Comparison of ENCODE assay signal across 15 cellular contexts in the genomic region with DNA sequence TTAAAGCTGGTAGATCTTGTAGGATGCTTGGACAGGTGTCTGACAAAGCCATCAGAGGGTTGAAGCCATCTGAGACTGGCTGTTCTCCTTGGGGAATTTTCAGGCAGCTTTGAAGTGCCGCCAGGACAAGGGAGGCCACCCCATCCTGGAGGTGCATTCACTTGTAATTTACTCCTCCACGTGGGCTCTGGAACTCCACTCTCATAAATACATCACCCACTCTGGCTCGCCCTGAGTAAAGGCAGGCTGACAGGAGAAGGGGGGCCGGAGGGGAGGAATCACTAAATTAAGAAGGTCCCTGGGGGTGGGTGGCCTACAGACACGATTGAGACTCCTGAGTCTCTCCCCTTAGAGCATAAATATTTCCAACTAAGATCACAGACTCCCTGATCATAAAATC. TPM values are rescaled to one million over a fixed set of nuclear protein-coding genes. Genes with fewer than 3 reads are reported as not detected.
DNase-seq lines count a peak whose midpoint lies in the region; ATAC-seq and TF ChIP-seq lines count a peak whose summit lies in the region.
"Had no signal": no experiment of that assay in that cellular context is flagged by ENCODE, and none has a peak within 500 bp of the region (broad histone marks: within the 10 kb centered on the region; RNA-seq: fewer than 3 reads in every experiment).

No MANE protein-coding gene starts in this region.

- H3K36me3 ChIP-seq in HEK293 (ENCODE audit: control insufficient read depth in 2 of 2, insufficient read depth in 1 of 2, low read length in 2 of 2), result no peaks in the 10 kb centered on the region
- H3K36me3 ChIP-seq: BE2C, HAP-1 had no signal

- no peaks in the 10 kb centered on the region for H3K27me3 ChIP-seq in AG04450 (ENCODE audit: control insufficient read depth, insufficient read depth, low read length)

- DNase-seq in AG04450 (ENCODE audit: low read depth, low spot score) (no peak), kidney glomerular epithelial cell (lab: John Stamatoyannopoulos, UW) (peak; percentile 81), HCEC 1CT (no peak)
- DNase-seq in activated naive CD4-positive, alpha-beta T cell treated with Interleukin-2 at 50 U/mL for 16 hours, result no peak
- DNase-seq: BE2C; Caco-2; CD8-positive, alpha-beta memory T cell; DMS53 had no signal

- CTCF ChIA-PET in AG04450 (lab: Charles Lee) (interaction anchor here (1.2 kb wide), 1 partner anchor 9 kb away, joined by 3 read pairs; no protein-coding TSS in a partner anchor), HEK293 (lab: Yijun Ruan, JAX) (interaction anchor here (1.0 to 2.9 kb wide), 2 partner anchors 9 to 14 kb away, joined by 3 to 18 read pairs; no protein-coding TSS in a partner anchor)

- peaks cover 17% of the 10 kb centered on the region for H3K27me3 Mint-ChIP-seq in nephron (ENCODE audit: low read depth)

- H3K27ac Mint-ChIP-seq in nephron, result peak overlapping the region; percentile 74 to 86 (median 82)
- H3K27ac Mint-ChIP-seq: CD8-positive, alpha-beta memory T cell had no signal

- no peaks in the 10 kb centered on the region; the same call in 1 of the 2 replicates for H3K9me3 ChIP-seq in AG04450 (ENCODE audit: control insufficient read depth, insufficient read depth, low read length)
- no peaks in the 10 kb centered on the region for H3K9me3 ChIP-seq in HEK293 (ENCODE audit: control insufficient read depth, insufficient read depth, low read depth, low read length)
- H3K9me3 ChIP-seq: BE2C, Caco-2, HAP-1 had no signal

- H3K4me1 ChIP-seq in HEK293 (ENCODE audit: control insufficient read depth, insufficient read depth, low read length), result no peaks in the 10 kb centered on the region
- H3K4me1 ChIP-seq: BE2C, Caco-2, HAP-1 had no signal

- H3K36me3 Mint-ChIP-seq in nephron (ENCODE audit: low read depth), result no peaks in the 10 kb centered on the region
- H3K36me3 Mint-ChIP-seq: CD8-positive, alpha-beta memory T cell had no signal

- H3K4me3 Mint-ChIP-seq in nephron, result peak overlapping the region in 1 of 3 experiments; percentile 16
- H3K4me3 Mint-ChIP-seq: CD8-positive, alpha-beta memory T cell had no signal

- no peak overlapping the region for H3K4me3 ChIP-seq in AG04450 (ENCODE audit: low read depth, low read length)
- no peak overlapping the region for H3K4me3 ChIP-seq in HEK293 (ENCODE audit: low read depth, low read length)
- H3K4me3 ChIP-seq: HAP-1, K562 had no signal

- peaks cover 3% of the 10 kb centered on the region for H3K9me3 Mint-ChIP-seq in nephron
- H3K9me3 Mint-ChIP-seq: CD8-positive, alpha-beta memory T cell had no signal

- TF ChIP-seq CTCF in AG04450 (IDR thresholded peaks at IDR 0.05; ENCODE audit: low read depth, low read length) (no peak), HEK293 (tag by site-specific recombination; IDR thresholded peaks at IDR 0.05) (no peak), nephron (IDR thresholded peaks at IDR 0.05; ENCODE audit: unreplicated experiment in 3 of 3) (no peak)

- H3K4me1 Mint-ChIP-seq in nephron, result peaks cover 25% of the 10 kb centered on the region
- H3K4me1 Mint-ChIP-seq: CD8-positive, alpha-beta memory T cell had no signal

- H3K27ac ChIP-seq in AG04450 (ENCODE audit: low read depth, low read length), result peak overlapping the region; percentile 21
- H3K27ac ChIP-seq in HEK293 (ENCODE audit: extremely low read depth, low read depth, low read length), result no peak overlapping the region
- H3K27ac ChIP-seq: 22Rv1 had no signal

- POLR2A ChIA-PET in AG04450 (lab: Yijun Ruan, JAX), result no interaction called here
- POLR2A ChIA-PET in HEK293 (lab: Yijun Ruan, JAX), result no interaction called here

- no peak for ATAC-seq in GM19328 (IDR thresholded peaks at IDR 0.05; ENCODE audit: unreplicated experiment)
- ATAC-seq in GM19023 (IDR thresholded peaks at IDR 0.05; ENCODE audit: unreplicated experiment), result no peak
- ATAC-seq: K562 had no signal

TF ChIP-seq in HEK293, 187 proteins besides CTCF, POLR2A, EP300 and RAD21:
- TF ChIP-seq GLIS1 (tag by site-specific recombination; IDR thresholded peaks at IDR 0.05), result peak; percentile 73
- no peak for TF ChIP-seq YY2 (tag by site-specific recombination; IDR thresholded peaks at IDR 0.05)

RNA-seq across cellular contexts. Expression of gene HNF1B, which starts 56.3 kb away (rescaled TPM):
- not detected in 2 replicates for polyA plus RNA-seq in AG04450 (2011; rRNA removed)
- polyA minus RNA-seq in AG04450 (2011; rRNA and poly(A)+ RNA removed), result not detected in 2 replicates
- polyA plus RNA-seq: CD8-positive, alpha-beta memory T cell; K562 had no signal
